20 cellular contexts compared by ENCODE assay signal in the genomic region with DNA sequence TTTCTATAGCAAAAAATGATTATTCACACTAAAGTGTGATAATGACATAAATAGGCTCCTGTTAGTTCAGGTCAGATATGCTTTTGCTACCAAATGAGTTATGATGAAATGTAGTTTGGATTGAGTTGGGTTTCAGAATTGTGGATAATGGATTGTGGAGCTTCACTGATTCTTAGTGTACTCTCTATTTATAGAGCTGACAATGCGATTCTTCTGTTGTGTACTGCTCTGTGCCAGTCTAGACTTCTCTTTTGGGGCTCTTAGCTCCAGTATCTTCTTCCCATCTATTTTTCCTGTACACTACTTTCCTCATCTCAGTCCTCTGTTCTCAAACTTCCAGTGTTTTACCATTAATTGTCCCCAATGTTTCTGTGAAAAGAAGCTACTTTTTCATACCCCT. TPM values are rescaled to one million over a fixed set of nuclear protein-coding genes. Genes with fewer than 3 reads are reported as not detected.
A peak's percentile ranks its signal among the peaks of the same experiment; 100 is the strongest.
DNase-seq lines count a peak whose midpoint lies in the region; ATAC-seq, FAIRE-seq and TF ChIP-seq lines count a peak whose summit lies in the region.
"Had no signal": no experiment of that assay in that cellular context is flagged by ENCODE, and none has a peak within 500 bp of the region (broad histone marks: within the 10 kb centered on the region; RNA-seq: fewer than 3 reads in every experiment).

No MANE protein-coding gene starts in this region.

- no peak for TF ChIP-seq RAD21 in HepG2 (CRISPR knock-in tag; IDR thresholded peaks at IDR 0.05)

- no peak for TF ChIP-seq EP300 in HepG2 (IDR thresholded peaks at IDR 0.05; ENCODE audit: low read depth in 2 of 2, low read length in 2 of 2)
- no peak for TF ChIP-seq EP300 in HepG2 (CRISPR knock-in tag; IDR thresholded peaks at IDR 0.05; ENCODE audit: borderline replicate concordance)

- no peak for DNase-seq in HepG2 (ENCODE audit: low spot score)
- no peak for DNase-seq in right lobe of liver
- no peak for DNase-seq in coronary artery (ENCODE audit: low spot score)
- no peak for DNase-seq in GM10248 (ENCODE audit: extremely low spot score)
- DNase-seq: activated CD4-positive, alpha-beta T cell treated with anti-CD3 and anti-CD28 coated beads for 4 hours; body of pancreas; cortex of kidney; NCI-H1092 treated with DMSO at 0.1 percent for 48 hours; NCI-H2029 treated with DMSO at 0.1 percent for 48 hours; NCI-H82; SHP77; stimulated activated CD4-positive, alpha-beta T cell treated with anti-CD3 and anti-CD28 coated beads, Interleukin-15, amount 100 ng/mL, for 24 hours; upper lobe of left lung had no signal

- no TSS peak for BruUV-seq in HepG2 (replicated peaks; lab: Mats Ljungman, UMichigan)

- CTCF ChIA-PET in HepG2 (lab: Yijun Ruan, JAX; ENCODE audit: low intra/inter-chr PET ratio, low total read pairs), result no interaction called here
- CTCF ChIA-PET in GM10248 (lab: Yijun Ruan, JAX), result interaction anchor here (1.5 to 9.5 kb wide), 4 partner anchors 8 to 48 kb away, joined by 5 to 91 read pairs (median 44); a partner anchor contains a TSS

- H3K4me3 ChIP-seq in HepG2 (replicated peaks in 1 of 3; ENCODE audit: insufficient read depth in 1 of 3, low read depth in 2 of 3, low read length in 3 of 3) (no peak overlapping the region), right lobe of liver (no peak overlapping the region), coronary artery (no peak overlapping the region), muscle layer of duodenum (ENCODE audit: low read depth in 1 of 2, low read length in 2 of 2) (no peak overlapping the region)
- H3K4me3 ChIP-seq: body of pancreas, upper lobe of left lung had no signal

- no peak overlapping the region for H3K27ac ChIP-seq in HepG2 (ENCODE audit: extremely low read length, insufficient read depth, low read length)
- no peak overlapping the region for H3K27ac ChIP-seq in right lobe of liver
- peak overlapping the region; percentile 26 to 36 for H3K27ac ChIP-seq in coronary artery
- H3K27ac ChIP-seq in muscle layer of duodenum (ENCODE audit: low read length), result peak overlapping the region; percentile 54
- H3K27ac ChIP-seq: body of pancreas, upper lobe of left lung had no signal

- H3K36me3 ChIP-seq in HepG2 (replicated peaks in 1 of 2; ENCODE audit: control insufficient read depth in 1 of 2, insufficient read depth in 2 of 2, low read length in 2 of 2), result peaks cover 1 to 13% of the 10 kb centered on the region in 2 experiments; a peak in 3 of 5 replicates
- H3K36me3 ChIP-seq in right lobe of liver, result peaks cover 0 to 4% (median 0%) of the 10 kb centered on the region in 4 donors
- H3K36me3 ChIP-seq in muscle layer of duodenum (ENCODE audit: control insufficient read depth in 1 of 2, insufficient read depth in 2 of 2, low read length in 2 of 2), result peaks cover 7 to 8% of the 10 kb centered on the region in 2 donors

- TF ChIP-seq POLR2A in HepG2 (IDR thresholded peaks at IDR 0.05; ENCODE audit: insufficient read depth in 1 of 2, low read depth in 2 of 2, low read length in 2 of 2) (no peak), right lobe of liver (IDR thresholded peaks at IDR 0.05) (no peak)

- H2AFZ ChIP-seq in HepG2 (ENCODE audit: low read length), result no peak overlapping the region

- no peaks in the 10 kb centered on the region for H3K27me3 ChIP-seq in HepG2 (ENCODE audit: control insufficient read depth in 1 of 2, insufficient read depth in 2 of 2, low read length in 2 of 2)
- H3K27me3 ChIP-seq in right lobe of liver, result no peaks in the 10 kb centered on the region
- no peaks in the 10 kb centered on the region for H3K27me3 ChIP-seq in muscle layer of duodenum (ENCODE audit: low read depth, low read length)
- H3K27me3 ChIP-seq: body of pancreas, upper lobe of left lung had no signal

- in situ Hi-C loops in HepG2 (cut with HindIII; ENCODE audit: extremely low pct_ligation_motif_present, low pct_unique_long_range_greater_than_20kb), result loop anchor here (10.0 kb wide), 1 partner anchor 335 kb away; no protein-coding TSS in a partner anchor

- no peaks in the 10 kb centered on the region for H3K9me3 ChIP-seq in HepG2 (ENCODE audit: low read length)
- H3K9me3 ChIP-seq in right lobe of liver, result no peaks in the 10 kb centered on the region
- H3K9me3 ChIP-seq in muscle layer of duodenum (ENCODE audit: control insufficient read depth in 1 of 2, low read length in 2 of 2), result no peaks in the 10 kb centered on the region
- H3K9me3 ChIP-seq: body of pancreas, upper lobe of left lung had no signal

- no peak overlapping the region for H3K9ac ChIP-seq in HepG2 (ENCODE audit: insufficient read depth, low read depth, low read length)

- peaks cover 37% of the 10 kb centered on the region for H3K79me2 ChIP-seq in HepG2 (ENCODE audit: insufficient read depth, low read length)

- H3K4me2 ChIP-seq in HepG2 (ENCODE audit: low read depth, low read length), result no peak overlapping the region

- POLR2A ChIA-PET in HepG2 (lab: Yijun Ruan, JAX) (no interaction called here), GM10248 (lab: Yijun Ruan, JAX) (no interaction called here)

- no peak for FAIRE-seq in HepG2 (lab: Jason Lieb, UNC)

- TF ChIP-seq CTCF in HepG2 (CRISPR knock-in tag; IDR thresholded peaks at IDR 0.05), result no peak
- no peak for TF ChIP-seq CTCF in right lobe of liver (IDR thresholded peaks at IDR 0.05)
- no peak for TF ChIP-seq CTCF in coronary artery (IDR thresholded peaks at IDR 0.05)
- no peak for TF ChIP-seq CTCF in GM10248 (IDR thresholded peaks at IDR 0.05; ENCODE audit: control extremely low read depth, extremely low read depth, low read depth, missing control alignments)

- ATAC-seq in HepG2 (no peak), right lobe of liver (no peak), GM21576 (IDR thresholded peaks at IDR 0.05; ENCODE audit: unreplicated experiment) (no peak), GM19463 (IDR thresholded peaks at IDR 0.05; ENCODE audit: unreplicated experiment) (no peak), HG03469 (IDR thresholded peaks at IDR 0.05; ENCODE audit: unreplicated experiment) (no peak)
- ATAC-seq: activated naive CD4-positive, alpha-beta T cell treated with anti-CD3 and anti-CD28 coated beads, Interleukin-2, amount 50 U/mL, for 72 hours; body of pancreas had no signal

- no peaks in the 10 kb centered on the region for H4K20me1 ChIP-seq in HepG2 (ENCODE audit: insufficient read depth, low read length)

- WGBS in HepG2 (ENCODE audit: low lambda C conversion rate), result 94% methylated on average over 1 of the region's 1 CpG
- WGBS in right lobe of liver (ENCODE audit: insufficient coverage, low coverage, low lambda C conversion rate, missing lambda C conversion rate), result 83% methylated on average over 1 of the region's 1 CpG

- intact Hi-C loops in HepG2 (cut with micrococcal nuclease; ENCODE audit: unreplicated experiment), result loop anchor here (5.0 kb wide), 2 partner anchors 162 to 308 kb away; a partner anchor contains a TSS
- intact Hi-C loops in right lobe of liver (cut with DNase I), result no loop called here

- H3K4me1 ChIP-seq in HepG2 (ENCODE audit: insufficient read depth, low read length), result peaks cover 18% of the 10 kb centered on the region
- H3K4me1 ChIP-seq in right lobe of liver, result no peaks in the 10 kb centered on the region
- H3K4me1 ChIP-seq in muscle layer of duodenum (ENCODE audit: control insufficient read depth in 1 of 2, insufficient read depth in 2 of 2, low read length in 2 of 2), result peaks cover 0 to 7% of the 10 kb centered on the region in 2 donors
- H3K4me1 ChIP-seq: body of pancreas had no signal

RNA-seq across cellular contexts. Expression of a gene that starts 7.5 kb away (rescaled TPM):
- 7.2 and 10.2 TPM in 2 replicates for total RNA-seq in HepG2 (2016; rRNA removed; fragmentation: Illumina TruSeq; extraction: Trizol)
- 12.9 and 15.4 TPM in 2 replicates for total RNA-seq in HepG2 (2016; cell fraction: cytosol; rRNA removed; fragmentation: Illumina TruSeq; extraction: Trizol; ENCODE audit: low read depth)
- total RNA-seq in HepG2 (2016; cell fraction: insoluble cytoplasmic fraction; rRNA removed; fragmentation: Illumina TruSeq; extraction: Trizol), result 7.8 and 10.2 TPM in 2 replicates
- total RNA-seq in HepG2 (2016; cell fraction: membrane; rRNA removed; fragmentation: Illumina TruSeq; extraction: Trizol), result 19.2 and 21.3 TPM in 2 replicates
- 6.7 and 7.1 TPM in 2 replicates for total RNA-seq in HepG2 (2016; cell fraction: nucleus; rRNA removed; fragmentation: Illumina TruSeq; extraction: Trizol)
- 12.2 and 16.2 TPM in 2 replicates for polyA plus RNA-seq in HepG2 (2011; rRNA removed)
- 7.0 and 11.5 TPM in 2 replicates for polyA plus RNA-seq in HepG2 (2011; cell fraction: cytosol; rRNA removed)
- 3.8 and 4.6 TPM in 2 replicates for polyA plus RNA-seq in HepG2 (2011; cell fraction: nucleus; rRNA removed)
- polyA plus RNA-seq in HepG2 (2012), result 19.8 and 24.4 TPM in 2 replicates
- 57.9 and 83.3 TPM in 2 replicates for polyA plus RNA-seq in HepG2 (2016; cell fraction: cytosol; fragmentation: Illumina TruSeq; extraction: Trizol; ENCODE audit: low read depth)
- polyA plus RNA-seq in HepG2 (2016; cell fraction: insoluble cytoplasmic fraction; fragmentation: Illumina TruSeq; extraction: Trizol; ENCODE audit: low read depth), result 38.6 and 40.4 TPM in 2 replicates
- 59.2 and 70.9 TPM in 2 replicates for polyA plus RNA-seq in HepG2 (2016; cell fraction: membrane; fragmentation: Illumina TruSeq; extraction: Trizol; ENCODE audit: low read depth)
- 21.0 and 21.1 TPM in 2 replicates for polyA plus RNA-seq in HepG2 (2016; cell fraction: nucleus; fragmentation: Illumina TruSeq; extraction: Trizol; ENCODE audit: insufficient read depth, low read depth)
- polyA minus RNA-seq in HepG2 (2011; rRNA and poly(A)+ RNA removed; ENCODE audit: low replicate concordance), result 6.0 and 10.3 TPM in 2 replicates
- polyA minus RNA-seq in HepG2 (2011; cell fraction: cytosol; rRNA and poly(A)+ RNA removed), result 9.6 and 10.9 TPM in 2 replicates
- polyA minus RNA-seq in HepG2 (2011; cell fraction: nucleus; rRNA and poly(A)+ RNA removed), result 13.0 and 15.4 TPM in 2 replicates
- 10 to 100 TPM in 5 of 6 experiments, 1 to 10 TPM in 1; 8.8 to 20.6 (median 14.6) TPM for total RNA-seq in right lobe of liver

RNA-seq across cellular contexts. Expression of a gene that starts 58.2 kb away (rescaled TPM):
- not detected in 2 replicates for total RNA-seq in HepG2 (2016; rRNA removed; fragmentation: Illumina TruSeq; extraction: Trizol)
- not detected in 2 replicates for total RNA-seq in HepG2 (2016; cell fraction: cytosol; rRNA removed; fragmentation: Illumina TruSeq; extraction: Trizol; ENCODE audit: low read depth)
- not detected in 2 replicates for total RNA-seq in HepG2 (2016; cell fraction: insoluble cytoplasmic fraction; rRNA removed; fragmentation: Illumina TruSeq; extraction: Trizol)
- total RNA-seq in HepG2 (2016; cell fraction: membrane; rRNA removed; fragmentation: Illumina TruSeq; extraction: Trizol), result not detected in 2 replicates
- not detected in 2 replicates for total RNA-seq in HepG2 (2016; cell fraction: nucleus; rRNA removed; fragmentation: Illumina TruSeq; extraction: Trizol)
- 0.04 and 0.08 TPM in 2 replicates for polyA plus RNA-seq in HepG2 (2011; rRNA removed)
- 0.04 and 0.05 TPM in 2 replicates for polyA plus RNA-seq in HepG2 (2011; cell fraction: cytosol; rRNA removed)
- 0.13 TPM in 1 of 2 replicates, not detected in the other for polyA plus RNA-seq in HepG2 (2011; cell fraction: nucleus; rRNA removed)
- polyA plus RNA-seq in HepG2 (2012), result 0.24 and 0.27 TPM in 2 replicates
- not detected in 2 replicates for polyA plus RNA-seq in HepG2 (2016; cell fraction: cytosol; fragmentation: Illumina TruSeq; extraction: Trizol; ENCODE audit: low read depth)
- polyA plus RNA-seq in HepG2 (2016; cell fraction: insoluble cytoplasmic fraction; fragmentation: Illumina TruSeq; extraction: Trizol; ENCODE audit: low read depth), result not detected in 2 replicates
- polyA plus RNA-seq in HepG2 (2016; cell fraction: membrane; fragmentation: Illumina TruSeq; extraction: Trizol; ENCODE audit: low read depth), result not detected in 2 replicates
- not detected in 2 replicates for polyA plus RNA-seq in HepG2 (2016; cell fraction: nucleus; fragmentation: Illumina TruSeq; extraction: Trizol; ENCODE audit: insufficient read depth, low read depth)
- polyA minus RNA-seq in HepG2 (2011; rRNA and poly(A)+ RNA removed; ENCODE audit: low replicate concordance), result not detected in 2 replicates
- not detected in 2 replicates for polyA minus RNA-seq in HepG2 (2011; cell fraction: cytosol; rRNA and poly(A)+ RNA removed)
- not detected in 2 replicates for polyA minus RNA-seq in HepG2 (2011; cell fraction: nucleus; rRNA and poly(A)+ RNA removed)
- under 1 TPM in 4 of 6 experiments, not detected in 2; 0.09 to 0.25 (median 0.18) TPM for total RNA-seq in right lobe of liver
- total RNA-seq: activated naive CD4-positive, alpha-beta T cell treated with anti-CD3 and anti-CD28 coated beads, Interleukin-2, amount 50 U/mL, for 72 hours; body of pancreas; Daoy had no signal
- polyA plus RNA-seq: CD14-positive monocyte had no signal

Comparison
In these comparisons a context has a peak if more than half of its experiments do, and no peak if none do; other contexts are left out.
1. H3K27ac ChIP-seq: peak in coronary artery (2 of 2) and muscle layer of duodenum (single experiment); none in HepG2 (single experiment) and right lobe of liver (0 of 3).